24 cellular contexts compared by ENCODE assay signal in the genomic region with DNA sequence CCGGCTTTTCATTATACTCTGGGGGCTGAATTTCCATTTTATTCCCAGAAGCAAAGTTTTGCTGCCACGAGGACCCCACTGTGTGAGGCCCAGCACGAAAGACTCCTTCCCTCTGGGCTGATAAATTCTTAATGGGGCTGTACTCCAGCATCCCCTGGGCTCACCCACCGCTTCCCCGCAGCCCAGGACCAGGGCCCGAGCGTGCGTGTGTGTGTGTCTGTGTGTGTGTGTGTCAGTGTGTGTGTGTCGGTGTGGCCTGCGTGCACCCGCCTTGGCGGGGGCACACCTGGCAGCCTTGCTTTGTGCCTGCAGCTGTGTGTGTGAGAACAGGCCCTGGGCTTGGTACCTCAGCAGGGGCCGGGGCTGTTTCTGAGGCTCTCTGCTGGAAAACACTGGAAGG.
"Had no signal": no experiment of that assay in that cellular context is flagged by ENCODE, and none has a peak within 500 bp of the region (broad histone marks: within the 10 kb centered on the region; RNA-seq: fewer than 3 reads in every experiment).

No MANE protein-coding gene starts in this region.

- H3K36me3 ChIP-seq: adrenal gland, breast epithelium, Peyer's patch, SJSA1 had no signal

- H3K27ac ChIP-seq: breast epithelium, Peyer's patch, RWPE1, SJSA1 had no signal

- H3K27me3 ChIP-seq: adrenal gland, breast epithelium, Peyer's patch, SJSA1 had no signal

- H3K4me3 Mint-ChIP-seq: activated CD8-positive, alpha-beta T cell treated with anti-CD3 and anti-CD28 coated beads, Interleukin-2, amount 10 ng/mL, durations not matched to agents 7 days and 5 days; activated naive CD8-positive, alpha-beta T cell treated with anti-CD3 and anti-CD28 coated beads, Interleukin-2, amount 10 ng/mL, durations not matched to agents 7 days and 5 days; T-helper 1 cell treated with Interleukin-12 subunit alpha and Interleukin-12 subunit beta and Interleukin-4 antibody, amounts not matched to agents 30 μg/mL and 1 μg/mL, for 36 hours had no signal

- DNase-seq: activated CD4-positive, alpha-beta T cell treated with anti-CD3 and anti-CD28 coated beads for 4 hours; activated CD8-positive, alpha-beta memory T cell treated with anti-CD3 and anti-CD28 coated beads, Interleukin-2, amount 50 U/mL, for 48 hours; activated CD8-positive, alpha-beta T cell treated with anti-CD3 and anti-CD28 coated beads, Interleukin-2, amount 10 ng/mL, durations not matched to agents 7 days and 5 days; activated naive CD4-positive, alpha-beta T cell treated with anti-CD3 and anti-CD28 coated beads, Interleukin-2, amount 50 U/mL, for 16 hours; activated naive CD8-positive, alpha-beta T cell treated with anti-CD3 and anti-CD28 coated beads, Interleukin-2, amount 10 ng/mL, durations not matched to agents 7 days and 5 days; activated T-cell treated with anti-CD3 and anti-CD28 coated beads, Interleukin-2, amount 50 U/mL, for 1 hour; adrenal gland; anterior cingulate cortex; caudate nucleus; NCI-H1048; NCI-H146; NCI-H1930; NCI-H2171; NCI-H226; NCI-H510A; NCI-H69; NK-92 treated with Interleukin-12 subunit alpha and Interleukin-12 subunit beta, amount 100 ng/mL, for 24 hours; Peyer's patch; Right ventricle myocardium superior had no signal

- H3K9me3 ChIP-seq: adrenal gland, breast epithelium, Peyer's patch, SJSA1 had no signal

- H3K36me3 Mint-ChIP-seq: activated naive CD8-positive, alpha-beta T cell treated with anti-CD3 and anti-CD28 coated beads, Interleukin-2, amount 10 ng/mL, durations not matched to agents 7 days and 5 days had no signal

- H3K27ac Mint-ChIP-seq: activated CD8-positive, alpha-beta T cell treated with anti-CD3 and anti-CD28 coated beads, Interleukin-2, amount 10 ng/mL, durations not matched to agents 7 days and 5 days; activated naive CD8-positive, alpha-beta T cell treated with anti-CD3 and anti-CD28 coated beads, Interleukin-2, amount 10 ng/mL, durations not matched to agents 7 days and 5 days; T-helper 1 cell treated with Interleukin-12 subunit alpha and Interleukin-12 subunit beta and Interleukin-4 antibody, amounts not matched to agents 30 μg/mL and 1 μg/mL, for 36 hours had no signal

- H3K4me1 Mint-ChIP-seq: activated naive CD8-positive, alpha-beta T cell treated with anti-CD3 and anti-CD28 coated beads, Interleukin-2, amount 10 ng/mL, durations not matched to agents 7 days and 5 days had no signal

- H3K9me3 Mint-ChIP-seq: activated naive CD8-positive, alpha-beta T cell treated with anti-CD3 and anti-CD28 coated beads, Interleukin-2, amount 10 ng/mL, durations not matched to agents 7 days and 5 days; T-helper 1 cell treated with Interleukin-12 subunit alpha and Interleukin-12 subunit beta and Interleukin-4 antibody, amounts not matched to agents 30 μg/mL and 1 μg/mL, for 36 hours had no signal

- ATAC-seq: activated CD4-positive, CD25-positive, alpha-beta regulatory T cell treated with anti-CD3 and anti-CD28 coated beads, Interleukin-2, amount 50 U/mL, for 24 hours; activated CD8-positive, alpha-beta T cell treated with anti-CD3 and anti-CD28 coated beads, Interleukin-2, amount 10 ng/mL, durations not matched to agents 7 days and 5 days had no signal

- H3K4me3 ChIP-seq: adrenal gland, breast epithelium, Peyer's patch, SJSA1 had no signal
